25 cellular contexts compared by ENCODE assay signal in genomic region chr22:26389125-26389524, GRCh38. TPM values are rescaled to one million over a fixed set of nuclear protein-coding genes. Genes with fewer than 3 reads are reported as not detected.
DNase-seq lines count a peak whose midpoint lies in the region; ATAC-seq, FAIRE-seq and TF ChIP-seq lines count a peak whose summit lies in the region.
"Had no signal": no experiment of that assay in that cellular context is flagged by ENCODE, and none has a peak within 500 bp of the region (broad histone marks: within the 10 kb centered on the region; RNA-seq: fewer than 3 reads in every experiment).

No MANE protein-coding gene starts in this region.

- ATAC-seq in A549 (no peak), IMR-90 (ENCODE audit: low read depth) (no peak)
- ATAC-seq: GM12878 had no signal

- no peak for TF ChIP-seq RAD21 in A549 (conservative IDR thresholded peaks at IDR 0.05 in 1 of 2, IDR thresholded peaks at IDR 0.05 in 1 of 2)
- TF ChIP-seq RAD21 in IMR-90 (IDR thresholded peaks at IDR 0.05; ENCODE audit: low read length): no peak

- no peak overlapping the region for H3K27ac ChIP-seq in A549
- H3K27ac ChIP-seq in IMR-90 (ENCODE audit: insufficient read depth, low read length): no peak overlapping the region
- H3K27ac ChIP-seq: BLaER1 had no signal

- dilution Hi-C loops in IMR-90 (cut with HindIII; ENCODE audit: low sequenced_read_pairs, unreplicated experiment): no loop called here

- no peak for DNase-seq in A549 (ENCODE audit: low read depth in 1 of 2, low spot score in 1 of 2)
- DNase-seq in IMR-90: no peak
- no peak for DNase-seq in frontal cortex (ENCODE audit: low spot score in 2 of 2)
- DNase-seq in activated CD4-positive, alpha-beta T cell treated with anti-CD3 and anti-CD28 coated beads for 1 hour: no peak
- DNase-seq in activated CD8-positive, alpha-beta memory T cell treated with anti-CD3 and anti-CD28 coated beads, Interleukin-2, amount 50 U/mL, for 4 hours: no peak
- no peak for DNase-seq in AG08395 (ENCODE audit: low spot score)
- DNase-seq: 8988T; BE2C; C1 segment of cervical spinal cord; CD4-positive, alpha-beta memory T cell; CD4-positive, CD25-positive, alpha-beta regulatory T cell; CD8-positive, alpha-beta memory T cell; COR-L47; DMS 273 treated with DMSO at 0.1 percent for 48 hours; DMS153; DMS53; DMS79; DND-41; EL; GDM1 had no signal

- WGBS in A549 (ENCODE audit: missing lambda C conversion rate): 13% methylated on average over 3 of the region's 3 CpGs
- no CpG with 5 or more reads among the region's 3 CpGs for WGBS in IMR-90 (ENCODE audit: extremely low coverage in 2 of 2, insufficient read length in 1 of 2), 2 experiments

- TF ChIP-seq CTCF in A549 (IDR thresholded peaks at IDR 0.05) (no peak), IMR-90 (conservative IDR thresholded peaks at IDR 0.05; ENCODE audit: low read depth, low read length) (no peak)

- H4K20me1 ChIP-seq in IMR-90 (ENCODE audit: insufficient read depth, low read length): no peaks in the 10 kb centered on the region
- H4K20me1 ChIP-seq: BLaER1 had no signal

- H2BK120ac ChIP-seq in IMR-90 (ENCODE audit: low read depth, low read length): no peak overlapping the region

- H3K9me1 ChIP-seq in IMR-90 (ENCODE audit: insufficient read depth, low read length): no peaks in the 10 kb centered on the region

- H3K9me3 ChIP-seq in A549 (no peaks in the 10 kb centered on the region), IMR-90 (ENCODE audit: control insufficient read depth, insufficient read depth, low read length) (no peaks in the 10 kb centered on the region)
- H3K9me3 ChIP-seq: BE2C, BLaER1 had no signal

- H3K27me3 ChIP-seq in IMR-90 (ENCODE audit: control insufficient read depth, insufficient read depth, low read length): peaks cover 4% of the 10 kb centered on the region
- H3K27me3 ChIP-seq: BE2C, BLaER1 had no signal

- no peak overlapping the region for H4K5ac ChIP-seq in IMR-90 (ENCODE audit: low read depth, low read length)

- no peak overlapping the region for H2BK20ac ChIP-seq in IMR-90 (ENCODE audit: low read depth, low read length)

- no TSS peak for BruUV-seq in IMR-90 (replicated peaks; lab: Mats Ljungman, UMichigan)

- CTCF ChIA-PET in A549 (lab: Yijun Ruan, JAX) (interaction anchor here (0.6 to 0.7 kb wide), 2 partner anchors 1122 to 1453 kb away, joined by 3 to 4 read pairs; no protein-coding TSS in a partner anchor), IMR-90 (lab: Yijun Ruan, JAX) (interaction anchor here (1.1 to 1.9 kb wide), 2 partner anchors 24 to 72 kb away, joined by 3 to 4 read pairs; no protein-coding TSS in a partner anchor)

- H2AK9ac ChIP-seq in IMR-90 (replicated peaks; ENCODE audit: low read depth, low read length, poor library complexity): no peak overlapping the region

- no peaks in the 10 kb centered on the region for H3K36me3 ChIP-seq in IMR-90 (ENCODE audit: control insufficient read depth, insufficient read depth, low read length)
- H3K36me3 ChIP-seq: BE2C, BLaER1 had no signal

- in situ Hi-C loops in IMR-90 (cut with MboI; ENCODE audit: low sequenced_read_pairs): no loop called here

- TF ChIP-seq POLR2A in A549 (IDR thresholded peaks at IDR 0.05; ENCODE audit: low read length) (no peak), IMR-90 (IDR thresholded peaks at IDR 0.05; ENCODE audit: low read depth, low read length) (no peak)

- no peak overlapping the region for H2BK15ac ChIP-seq in IMR-90 (ENCODE audit: low read depth, low read length)

- no peak overlapping the region for H2AK5ac ChIP-seq in IMR-90 (ENCODE audit: low read depth, low read length)

- H2BK5ac ChIP-seq in IMR-90 (ENCODE audit: low read depth, low read length, poor library complexity, severe bottlenecking): no peak overlapping the region

- no peaks in the 10 kb centered on the region for H3K79me1 ChIP-seq in IMR-90 (ENCODE audit: low read depth in 1 of 2, low read length in 2 of 2)

- H3K56ac ChIP-seq in IMR-90 (ENCODE audit: extremely low read depth, insufficient read depth, low read length): no peak overlapping the region

- H4K8ac ChIP-seq in IMR-90 (ENCODE audit: low read depth in 2 of 2, low read length in 2 of 2): no peak overlapping the region

- H4K91ac ChIP-seq in IMR-90 (ENCODE audit: insufficient read depth, low read depth, low read length): no peak overlapping the region

- FAIRE-seq in A549 (lab: Jason Lieb, UNC) (no peak), frontal cortex (lab: Jason Lieb, UNC) (peak; percentile 15)
- FAIRE-seq: A204.1, GM12878, GM12892, GM18507 had no signal

- no peak overlapping the region for H3K23ac ChIP-seq in IMR-90 (ENCODE audit: low read depth, low read length)

- H3K18ac ChIP-seq in IMR-90 (ENCODE audit: low read depth, low read length): no peak overlapping the region

- no peak overlapping the region for H3K9ac ChIP-seq in IMR-90 (ENCODE audit: low read depth, low read length)
- H3K9ac ChIP-seq: BLaER1 had no signal

- no peak overlapping the region for H3K4me2 ChIP-seq in A549
- no peak overlapping the region for H3K4me2 ChIP-seq in IMR-90 (ENCODE audit: low read depth, low read length)
- H3K4me2 ChIP-seq: BLaER1 had no signal

- no peak for TF ChIP-seq EP300 in A549 (IDR thresholded peaks at IDR 0.05)

- H3K4ac ChIP-seq in IMR-90 (ENCODE audit: low read depth, low read length): no peak overlapping the region

- POLR2A ChIA-PET in A549 (lab: Yijun Ruan, JAX): no interaction called here
- POLR2A ChIA-PET in IMR-90 (lab: Charles Lee; ENCODE audit: unreplicated experiment): no interaction called here

- intact Hi-C loops in IMR-90 (cut with micrococcal nuclease): no loop called here

- H3K14ac ChIP-seq in IMR-90 (replicated peaks; ENCODE audit: low read depth, low read length): no peak overlapping the region

- H3K4me1 ChIP-seq in A549: no peaks in the 10 kb centered on the region
- no peaks in the 10 kb centered on the region for H3K4me1 ChIP-seq in IMR-90 (ENCODE audit: control insufficient read depth, insufficient read depth, low read length)
- H3K4me1 ChIP-seq: BE2C, BLaER1 had no signal

- no peak overlapping the region for H3K4me3 ChIP-seq in A549
- no peak overlapping the region for H3K4me3 ChIP-seq in IMR-90 (ENCODE audit: insufficient read depth, low read depth, low read length)
- H3K4me3 ChIP-seq: BLaER1, GM12878 had no signal

- no peak overlapping the region for H2AFZ ChIP-seq in IMR-90 (replicated peaks; ENCODE audit: low read length, poor library complexity)

TF ChIP-seq in A549, 52 proteins besides CTCF, POLR2A, EP300 and RAD21:
- TF ChIP-seq MAFK (IDR thresholded peaks at IDR 0.05; ENCODE audit: partially characterized antibody): peak; percentile 61
- TF ChIP-seq NFE2L2 (conservative IDR thresholded peaks at IDR 0.05; ENCODE audit: low read length): no peak
TF ChIP-seq in A549: peak in this region for 1.

TF ChIP-seq in IMR-90, 13 proteins besides CTCF, POLR2A, EP300 and RAD21:
- TF ChIP-seq MAFK (IDR thresholded peaks at IDR 0.05; ENCODE audit: low read depth, low read length): peak; percentile 80
- no peak for TF ChIP-seq RFX5 (IDR thresholded peaks at IDR 0.05; ENCODE audit: low read depth, low read length)

RNA-seq across cellular contexts. Expression of gene ASPHD2, which starts 39.9 kb away (rescaled TPM):
- 1.2 and 1.3 TPM in 2 replicates for polyA plus RNA-seq in A549 (2011; rRNA removed)
- 1.0 and 1.6 TPM in 2 replicates for polyA plus RNA-seq in A549 (2012; cell fraction: cytosol; rRNA removed)
- 1.2 TPM in 2 replicates for polyA plus RNA-seq in A549 (2012; cell fraction: nucleus; rRNA removed)
- 0.72 to 0.92 TPM (median 0.84 TPM) in 3 replicates for polyA plus RNA-seq in A549 (2017; fragmentation: RNase III; extraction: RNeasy Plus Mini Kit Qiagen cat#74134 plus additional on column Dnase treatment)
- 1.5 TPM in 2 replicates for polyA minus RNA-seq in A549 (2011; rRNA and poly(A)+ RNA removed)
- 1.1 and 1.3 TPM in 2 replicates for total RNA-seq in IMR-90 (2012; rRNA removed)
- 1.3 and 1.4 TPM in 2 replicates for polyA plus RNA-seq in IMR-90 (2012; rRNA removed)
- polyA plus RNA-seq in IMR-90 (2012; cell fraction: cytosol; rRNA removed): 0.71 and 1.7 TPM in 2 replicates
- 0.63 and 1.0 TPM in 2 replicates for polyA plus RNA-seq in IMR-90 (2012; cell fraction: nucleus; rRNA removed; ENCODE audit: low replicate concordance)
- total RNA-seq in frontal cortex: 14.3 TPM
